In genomic region chr12:42126963-42127362, GRCh38 we compare ENCODE assay signal across 17 cellular contexts.
"Had no signal": no experiment of that assay in that cellular context is flagged by ENCODE, and none has a peak within 500 bp of the region (broad histone marks: within the 10 kb centered on the region; RNA-seq: fewer than 3 reads in every experiment).

No MANE protein-coding gene starts in this region.

- ATAC-seq: left cardiac atrium, left ventricle myocardium superior, sciatic nerve had no signal

- H3K27me3 ChIP-seq: esophagus squamous epithelium, hepatocyte, spleen had no signal

- H3K4me3 ChIP-seq: esophagus squamous epithelium, hepatocyte, lung, spleen had no signal

- H3K4me2 ChIP-seq: hepatocyte had no signal

- H3K27ac ChIP-seq: esophagus squamous epithelium, hepatocyte, spleen had no signal

- H2AFZ ChIP-seq: hepatocyte had no signal

- H3K27me3 Mint-ChIP-seq: dendritic cell treated with granulocyte-macrophage colony-stimulating factor and Interleukin-4, amounts not matched to agents 40 ng/mL and 50 ng/mL, for 4 days; naive B cell; stimulated activated naive B cell treated with anti-CD40 and anti-IgM and Interleukin-4, amounts not matched to agents 10 μg/mL and 1 μg/mL and 100 μg/mL, for 72 hours; type B pancreatic cell had no signal

- H3K9me3 ChIP-seq: esophagus squamous epithelium, spleen had no signal

- H3K27ac Mint-ChIP-seq: dendritic cell treated with granulocyte-macrophage colony-stimulating factor and Interleukin-4, amounts not matched to agents 40 ng/mL and 50 ng/mL, for 4 days; stimulated activated naive B cell treated with anti-CD40 and anti-IgM and Interleukin-4, amounts not matched to agents 10 μg/mL and 1 μg/mL and 100 μg/mL, for 72 hours; type B pancreatic cell had no signal

- H3K36me3 ChIP-seq: esophagus squamous epithelium, spleen had no signal

- H3K36me3 Mint-ChIP-seq: naive B cell; stimulated activated naive B cell treated with anti-CD40 and anti-IgM and Interleukin-4, amounts not matched to agents 10 μg/mL and 1 μg/mL and 100 μg/mL, for 72 hours; type B pancreatic cell had no signal

- H3K4me3 Mint-ChIP-seq: dendritic cell treated with granulocyte-macrophage colony-stimulating factor and Interleukin-4, amounts not matched to agents 40 ng/mL and 50 ng/mL, for 4 days; naive B cell; neural crest cell; stimulated activated naive B cell treated with anti-CD40 and anti-IgM and Interleukin-4, amounts not matched to agents 10 μg/mL and 1 μg/mL and 100 μg/mL, for 72 hours; type B pancreatic cell had no signal

- H3K9me3 Mint-ChIP-seq: dendritic cell treated with granulocyte-macrophage colony-stimulating factor and Interleukin-4, amounts not matched to agents 40 ng/mL and 50 ng/mL, for 4 days; naive B cell; neural crest cell; stimulated activated naive B cell treated with anti-CD40 and anti-IgM and Interleukin-4, amounts not matched to agents 10 μg/mL and 1 μg/mL and 100 μg/mL, for 72 hours; type B pancreatic cell had no signal

- DNase-seq: esophagus squamous epithelium; foreskin fibroblast; left cardiac atrium; left ventricle myocardium superior; mesendoderm; naive B cell; spleen; stimulated activated CD4-positive, alpha-beta T cell treated with anti-CD3 and anti-CD28 coated beads, Interleukin-15, amount 100 ng/mL, for 24 hours; stimulated activated CD4-positive, alpha-beta T cell treated with anti-CD3 and anti-CD28 coated beads, Interleukin-1b, Interleukin-23, amount 100 ng/mL, for 48 hours; stimulated activated CD4-positive, alpha-beta T cell treated with anti-CD3 and anti-CD28 coated beads, Interleukin-4, amount 100 ng/mL, for 24 hours; stimulated activated naive B cell treated with anti-CD40 and anti-IgM and Interleukin-4, amounts not matched to agents 10 μg/mL and 1 μg/mL and 100 μg/mL, for 72 hours had no signal
